In genomic region chr10:100122780-100123179, GRCh38 we compare ENCODE assay signal across 21 cellular contexts. TPM values are rescaled to one million over a fixed set of nuclear protein-coding genes. Genes with fewer than 3 reads are reported as not detected.
"Had no signal": no experiment of that assay in that cellular context is flagged by ENCODE, and none has a peak within 500 bp of the region (broad histone marks: within the 10 kb centered on the region; RNA-seq: fewer than 3 reads in every experiment).

No MANE protein-coding gene starts in this region.

- H3K27ac Mint-ChIP-seq: activated naive CD8-positive, alpha-beta T cell treated with anti-CD3 and anti-CD28 coated beads for 36 hours; naive B cell had no signal

- H3K9me3 Mint-ChIP-seq: activated naive CD8-positive, alpha-beta T cell treated with anti-CD3 and anti-CD28 coated beads for 36 hours had no signal

- H3K27me3 ChIP-seq: pancreas had no signal

- H3K4me1 ChIP-seq: foreskin keratinocyte, left lung, pancreas, sigmoid colon, upper lobe of right lung had no signal

- DNase-seq: activated CD4-positive, CD25-positive, alpha-beta regulatory T cell treated with anti-CD3 and anti-CD28 coated beads, Interleukin-2, amount 50 U/mL, for 72 hours; activated CD8-positive, alpha-beta memory T cell treated with anti-CD3 and anti-CD28 coated beads for 24 hours; activated effector memory CD4-positive, alpha-beta T cell treated with anti-CD3 and anti-CD28 coated beads, Interleukin-2, amount 50 U/mL, for 16 hours; activated naive CD8-positive, alpha-beta T cell treated with anti-CD3 and anti-CD28 coated beads for 36 hours; activated T-cell treated with anti-CD3 and anti-CD28 coated beads for 4 hours; anterior cingulate cortex; cerebellar nuclear complex; effector CD8-positive, alpha-beta T cell; foreskin keratinocyte; glutamatergic neuron; hypothalamus; kidney; left lung; mammary epithelial cell; naive B cell; pancreas; sigmoid colon; stimulated activated CD4-positive, alpha-beta T cell treated with anti-CD3 and anti-CD28 coated beads, Interleukin-1b, Interleukin-23, amount 100 ng/mL, for 48 hours; upper lobe of right lung had no signal

- H3K36me3 ChIP-seq: left lung, pancreas, sigmoid colon, thoracic aorta, upper lobe of right lung had no signal

- H3K9me3 ChIP-seq: left lung, pancreas, sigmoid colon, thoracic aorta, upper lobe of right lung had no signal

- H3K4me3 Mint-ChIP-seq: activated naive CD8-positive, alpha-beta T cell treated with anti-CD3 and anti-CD28 coated beads for 36 hours; naive B cell had no signal

- H3K27ac ChIP-seq: foreskin keratinocyte, left lung, pancreas, sigmoid colon, thoracic aorta, upper lobe of right lung had no signal

- H3K4me3 ChIP-seq: left lung, pancreas, sigmoid colon, thoracic aorta, upper lobe of right lung had no signal

- ATAC-seq: foreskin keratinocyte, left lung, pancreas, upper lobe of right lung had no signal

- H3K36me3 Mint-ChIP-seq: activated naive CD8-positive, alpha-beta T cell treated with anti-CD3 and anti-CD28 coated beads for 36 hours had no signal

RNA-seq across cellular contexts. Expression of gene CPN1, which starts 41.1 kb away (rescaled TPM):
- total RNA-seq: activated naive CD8-positive, alpha-beta T cell treated with anti-CD3 and anti-CD28 coated beads for 36 hours; foreskin keratinocyte; kidney; left lung; mammary epithelial cell; mononuclear cell; sigmoid colon; thoracic aorta; upper lobe of right lung had no signal
- polyA plus RNA-seq: foreskin keratinocyte, mammary epithelial cell, pancreas had no signal
